In genomic region chr1:220880726-220881506, GRCh38 we compare ENCODE assay signal across 8 cellular contexts. TPM values are rescaled to one million over a fixed set of nuclear protein-coding genes. Genes with fewer than 3 reads are reported as not detected.
DNase-seq lines count a peak whose midpoint lies in the region; ATAC-seq and TF ChIP-seq lines count a peak whose summit lies in the region.

No MANE protein-coding gene starts in this region.

- H3K4me3 ChIP-seq in heart left ventricle (peak overlapping the region; percentile 64 to 99 (median 92)), rectal smooth muscle tissue (ENCODE audit: low read length) (peak overlapping the region; percentile 85)

- H3K4me3 Mint-ChIP-seq in activated CD8-positive, alpha-beta memory T cell treated with anti-CD3 and anti-CD28 coated beads, Interleukin-2, amount 10 ng/mL, durations not matched to agents 7 days and 5 days = peak overlapping the region; percentile 30
- H3K4me3 Mint-ChIP-seq in activated CD4-positive, alpha-beta memory T cell treated with anti-CD3 and anti-CD28 coated beads for 36 hours = peak overlapping the region; percentile 13

- no peak for TF ChIP-seq POLR2A in heart left ventricle (IDR thresholded peaks at IDR 0.05)

- no peak for TF ChIP-seq CTCF in heart left ventricle (IDR thresholded peaks at IDR 0.05)

- H3K9me3 Mint-ChIP-seq in activated CD8-positive, alpha-beta memory T cell treated with anti-CD3 and anti-CD28 coated beads, Interleukin-2, amount 10 ng/mL, durations not matched to agents 7 days and 5 days (ENCODE audit: low read depth) = no peaks in the 10 kb centered on the region
- H3K9me3 Mint-ChIP-seq in activated CD4-positive, alpha-beta memory T cell treated with anti-CD3 and anti-CD28 coated beads for 36 hours = no peaks in the 10 kb centered on the region

- H3K9me3 ChIP-seq in heart left ventricle = no peaks in the 10 kb centered on the region

- H3K4me1 ChIP-seq in heart left ventricle (peaks cover 0 to 61% (median 31%) of the 10 kb centered on the region in 12 donors), rectal smooth muscle tissue (ENCODE audit: control insufficient read depth, insufficient read depth, low read length) (peaks cover 19% of the 10 kb centered on the region)

- H3K9ac ChIP-seq in rectal smooth muscle tissue (ENCODE audit: low read length) = peak overlapping the region; percentile 52

- CTCF ChIA-PET in activated CD8-positive, alpha-beta memory T cell treated with anti-CD3 and anti-CD28 coated beads, Interleukin-2, amount 10 ng/mL, durations not matched to agents 7 days and 5 days (lab: Charles Lee) = interaction anchor here (0.8 kb wide), 1 partner anchor 1159 kb away, joined by 3 read pairs; no protein-coding TSS in a partner anchor
- CTCF ChIA-PET in activated CD4-positive, alpha-beta memory T cell treated with anti-CD3 and anti-CD28 coated beads for 36 hours (lab: Charles Lee) = no interaction called here

- intact Hi-C loops in activated CD4-positive, alpha-beta memory T cell treated with anti-CD3 and anti-CD28 coated beads for 36 hours (cut with micrococcal nuclease) = no loop called here
- intact Hi-C loops in heart left ventricle (cut with DNase I) = loop anchor here in 4 of 10 donors (2.0 to 10.0 kb wide), 7 partner anchors 151 to 1574 kb away; no protein-coding TSS in a partner anchor

- H3K36me3 ChIP-seq in heart left ventricle = peaks cover 0 to 39% (median 30%) of the 10 kb centered on the region in 9 donors
- peaks cover 16% of the 10 kb centered on the region for H3K36me3 ChIP-seq in rectal smooth muscle tissue (ENCODE audit: control insufficient read depth, insufficient read depth, low read length)

- H3K27me3 Mint-ChIP-seq in activated CD8-positive, alpha-beta memory T cell treated with anti-CD3 and anti-CD28 coated beads, Interleukin-2, amount 10 ng/mL, durations not matched to agents 7 days and 5 days = peaks cover 72% of the 10 kb centered on the region
- peaks cover 64% of the 10 kb centered on the region for H3K27me3 Mint-ChIP-seq in activated CD4-positive, alpha-beta memory T cell treated with anti-CD3 and anti-CD28 coated beads for 36 hours

- no peak overlapping the region for H3K27ac Mint-ChIP-seq in activated CD8-positive, alpha-beta memory T cell treated with anti-CD3 and anti-CD28 coated beads, Interleukin-2, amount 10 ng/mL, durations not matched to agents 7 days and 5 days
- H3K27ac Mint-ChIP-seq in activated CD4-positive, alpha-beta memory T cell treated with anti-CD3 and anti-CD28 coated beads for 36 hours = no peak overlapping the region

- no peak for DNase-seq in activated CD8-positive, alpha-beta memory T cell treated with anti-CD3 and anti-CD28 coated beads, Interleukin-2, amount 10 ng/mL, durations not matched to agents 7 days and 5 days
- DNase-seq in activated CD8-positive, alpha-beta memory T cell treated with anti-CD3 and anti-CD28 coated beads, Interleukin-2, amount 50 U/mL, for 4 hours = no peak
- peak; percentile 48 for DNase-seq in activated CD4-positive, alpha-beta memory T cell treated with anti-CD3 and anti-CD28 coated beads for 36 hours
- peak; percentile 69 to 86 (median 78) for DNase-seq in heart left ventricle
- DNase-seq in T-helper 9 cell = no peak
- no peak for DNase-seq in NCI-H2029 treated with DMSO at 0.1 percent for 48 hours (lab: John Stamatoyannopoulos, UW)
- DNase-seq in NCI-H748 (lab: John Stamatoyannopoulos, UW; ENCODE audit: unreplicated experiment) = no peak

- no peak for ATAC-seq in activated CD8-positive, alpha-beta memory T cell treated with anti-CD3 and anti-CD28 coated beads, Interleukin-2, amount 10 ng/mL, durations not matched to agents 7 days and 5 days
- peak in 2 of 4 donors; percentile 17 for ATAC-seq in heart left ventricle

- no peaks in the 10 kb centered on the region for H3K36me3 Mint-ChIP-seq in activated CD8-positive, alpha-beta memory T cell treated with anti-CD3 and anti-CD28 coated beads, Interleukin-2, amount 10 ng/mL, durations not matched to agents 7 days and 5 days
- H3K36me3 Mint-ChIP-seq in activated CD4-positive, alpha-beta memory T cell treated with anti-CD3 and anti-CD28 coated beads for 36 hours = peaks cover 2% of the 10 kb centered on the region

- H3K27ac ChIP-seq in heart left ventricle (peak overlapping the region; percentile 90 to 99 (median 98)), rectal smooth muscle tissue (ENCODE audit: low read depth, low read length) (peak overlapping the region; percentile 96)

- POLR2A ChIA-PET in activated CD4-positive, alpha-beta memory T cell treated with anti-CD3 and anti-CD28 coated beads for 36 hours (lab: Charles Lee) = no interaction called here

- H3K4me1 Mint-ChIP-seq in activated CD8-positive, alpha-beta memory T cell treated with anti-CD3 and anti-CD28 coated beads, Interleukin-2, amount 10 ng/mL, durations not matched to agents 7 days and 5 days = peaks cover 32% of the 10 kb centered on the region
- H3K4me1 Mint-ChIP-seq in activated CD4-positive, alpha-beta memory T cell treated with anti-CD3 and anti-CD28 coated beads for 36 hours (ENCODE audit: low read depth) = peaks cover 34% of the 10 kb centered on the region

- WGBS in heart left ventricle, 4 donors = 26 to 36% (median 33%) methylated on average over 37 of the region's 37 CpGs

- H3K27me3 ChIP-seq in heart left ventricle (peaks cover 0 to 50% (median 0%) of the 10 kb centered on the region in 9 donors), rectal smooth muscle tissue (ENCODE audit: control insufficient read depth, insufficient read depth, low read length) (peaks cover 2% of the 10 kb centered on the region)

RNA-seq across cellular contexts. Expression of gene HLX, which starts 1.7 kb away (rescaled TPM):
- under 1 TPM in 1 of 2 experiments, not detected in 1; 0.77 TPM for total RNA-seq in activated CD8-positive, alpha-beta memory T cell treated with anti-CD3 and anti-CD28 coated beads, Interleukin-2, amount 10 ng/mL, durations not matched to agents 7 days and 5 days
- under 1 TPM in 1 of 2 experiments, not detected in 1; 0.19 TPM for total RNA-seq in activated CD4-positive, alpha-beta memory T cell treated with anti-CD3 and anti-CD28 coated beads for 36 hours
- total RNA-seq in heart left ventricle = 10 to 100 TPM in 3 of 9 donors, 1 to 10 TPM in 6; 3.3 to 14.8 (median 6.7) TPM
- polyA plus RNA-seq in heart left ventricle = 1 to 10 TPM; 3.7 to 7.6 TPM

Comparison
In these comparisons a context has a peak if more than half of its experiments do, and no peak if none do; other contexts are left out.
1. DNase-seq: peak in activated CD4-positive, alpha-beta memory T cell treated with anti-CD3 and anti-CD28 coated beads for 36 hours (single experiment) and heart left ventricle (5 of 5); none in activated CD8-positive, alpha-beta memory T cell treated with anti-CD3 and anti-CD28 coated beads, Interleukin-2, amount 10 ng/mL, durations not matched to agents 7 days and 5 days (single experiment), activated CD8-positive, alpha-beta memory T cell treated with anti-CD3 and anti-CD28 coated beads, Interleukin-2, amount 50 U/mL, for 4 hours (single experiment), T-helper 9 cell (single experiment), NCI-H2029 treated with DMSO at 0.1 percent for 48 hours (single experiment) and NCI-H748 (single experiment).